1 cellular context compared by ENCODE assay signal in the genomic region with DNA sequence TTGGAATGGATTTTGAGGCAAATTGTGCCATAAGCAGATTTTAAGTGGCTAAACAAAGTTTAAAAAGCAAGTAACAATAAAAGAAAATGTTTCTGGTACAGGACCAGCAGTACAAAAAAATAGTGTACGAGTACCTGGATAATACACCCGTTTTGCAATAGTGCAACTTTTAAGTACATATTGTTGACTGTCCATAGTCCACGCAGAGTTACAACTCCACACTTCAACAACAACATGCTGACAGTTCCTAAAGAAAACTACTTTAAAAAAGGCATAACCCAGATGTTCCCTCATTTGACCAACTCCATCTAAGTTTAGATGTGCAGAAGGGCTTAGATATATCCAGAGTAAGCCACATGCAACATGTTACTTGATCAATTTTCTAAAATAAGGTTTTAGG.
A peak's percentile ranks its signal among the peaks of the same experiment; 100 is the strongest.
TF ChIP-seq lines count a peak whose summit lies in the region.

No MANE protein-coding gene starts in this region.

TF ChIP-seq in HepG2, 621 proteins besides CTCF, POLR2A, EP300 and RAD21 (continued from another document and continues in another):
- no peak for TF ChIP-seq DNMT1 (CRISPR knock-in tag; IDR thresholded peaks at IDR 0.05)
- TF ChIP-seq, protein P1, sequence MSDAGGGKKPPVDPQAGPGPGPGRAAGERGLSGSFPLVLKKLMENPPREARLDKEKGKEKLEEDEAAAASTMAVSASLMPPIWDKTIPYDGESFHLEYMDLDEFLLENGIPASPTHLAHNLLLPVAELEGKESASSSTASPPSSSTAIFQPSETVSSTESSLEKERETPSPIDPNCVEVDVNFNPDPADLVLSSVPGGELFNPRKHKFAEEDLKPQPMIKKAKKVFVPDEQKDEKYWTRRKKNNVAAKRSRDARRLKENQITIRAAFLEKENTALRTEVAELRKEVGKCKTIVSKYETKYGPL (CRISPR knock-in tag; IDR thresholded peaks at IDR 0.05): no peak
- no peak for TF ChIP-seq NFKBIZ (CRISPR knock-in tag; IDR thresholded peaks at IDR 0.05)
- no peak for TF ChIP-seq RBFOX2 (IDR thresholded peaks at IDR 0.05; ENCODE audit: low read depth, low read length)
- no peak for TF ChIP-seq RBM22 (optimal IDR thresholded peaks at IDR 0.05; ENCODE audit: low read length)
- TF ChIP-seq, protein P2, sequence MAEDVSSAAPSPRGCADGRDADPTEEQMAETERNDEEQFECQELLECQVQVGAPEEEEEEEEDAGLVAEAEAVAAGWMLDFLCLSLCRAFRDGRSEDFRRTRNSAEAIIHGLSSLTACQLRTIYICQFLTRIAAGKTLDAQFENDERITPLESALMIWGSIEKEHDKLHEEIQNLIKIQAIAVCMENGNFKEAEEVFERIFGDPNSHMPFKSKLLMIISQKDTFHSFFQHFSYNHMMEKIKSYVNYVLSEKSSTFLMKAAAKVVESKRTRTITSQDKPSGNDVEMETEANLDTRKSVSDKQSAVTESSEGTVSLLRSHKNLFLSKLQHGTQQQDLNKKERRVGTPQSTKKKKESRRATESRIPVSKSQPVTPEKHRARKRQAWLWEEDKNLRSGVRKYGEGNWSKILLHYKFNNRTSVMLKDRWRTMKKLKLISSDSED (CRISPR knock-in tag; IDR thresholded peaks at IDR 0.05): no peak
- TF ChIP-seq ZNF619 (CRISPR knock-in tag; IDR thresholded peaks at IDR 0.05): no peak
- no peak for TF ChIP-seq HNRNPL (IDR thresholded peaks at IDR 0.05; ENCODE audit: low read depth, low read length)
- no peak for TF ChIP-seq ZNF724P (CRISPR knock-in tag; IDR thresholded peaks at IDR 0.05; ENCODE audit: borderline replicate concordance)
- TF ChIP-seq, protein P3, sequence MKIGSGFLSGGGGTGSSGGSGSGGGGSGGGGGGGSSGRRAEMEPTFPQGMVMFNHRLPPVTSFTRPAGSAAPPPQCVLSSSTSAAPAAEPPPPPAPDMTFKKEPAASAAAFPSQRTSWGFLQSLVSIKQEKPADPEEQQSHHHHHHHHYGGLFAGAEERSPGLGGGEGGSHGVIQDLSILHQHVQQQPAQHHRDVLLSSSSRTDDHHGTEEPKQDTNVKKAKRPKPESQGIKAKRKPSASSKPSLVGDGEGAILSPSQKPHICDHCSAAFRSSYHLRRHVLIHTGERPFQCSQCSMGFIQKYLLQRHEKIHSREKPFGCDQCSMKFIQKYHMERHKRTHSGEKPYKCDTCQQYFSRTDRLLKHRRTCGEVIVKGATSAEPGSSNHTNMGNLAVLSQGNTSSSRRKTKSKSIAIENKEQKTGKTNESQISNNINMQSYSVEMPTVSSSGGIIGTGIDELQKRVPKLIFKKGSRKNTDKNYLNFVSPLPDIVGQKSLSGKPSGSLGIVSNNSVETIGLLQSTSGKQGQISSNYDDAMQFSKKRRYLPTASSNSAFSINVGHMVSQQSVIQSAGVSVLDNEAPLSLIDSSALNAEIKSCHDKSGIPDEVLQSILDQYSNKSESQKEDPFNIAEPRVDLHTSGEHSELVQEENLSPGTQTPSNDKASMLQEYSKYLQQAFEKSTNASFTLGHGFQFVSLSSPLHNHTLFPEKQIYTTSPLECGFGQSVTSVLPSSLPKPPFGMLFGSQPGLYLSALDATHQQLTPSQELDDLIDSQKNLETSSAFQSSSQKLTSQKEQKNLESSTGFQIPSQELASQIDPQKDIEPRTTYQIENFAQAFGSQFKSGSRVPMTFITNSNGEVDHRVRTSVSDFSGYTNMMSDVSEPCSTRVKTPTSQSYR (CRISPR knock-in tag; IDR thresholded peaks at IDR 0.05; ENCODE audit: borderline replicate concordance): no peak
- TF ChIP-seq BRCA1 (CRISPR knock-in tag; IDR thresholded peaks at IDR 0.05): no peak
- no peak for TF ChIP-seq ZFP37 (CRISPR knock-in tag; IDR thresholded peaks at IDR 0.05; ENCODE audit: borderline replicate concordance)
- no peak for TF ChIP-seq ZFAT (CRISPR knock-in tag; conservative IDR thresholded peaks at IDR 0.05)
- TF ChIP-seq, protein P4, sequence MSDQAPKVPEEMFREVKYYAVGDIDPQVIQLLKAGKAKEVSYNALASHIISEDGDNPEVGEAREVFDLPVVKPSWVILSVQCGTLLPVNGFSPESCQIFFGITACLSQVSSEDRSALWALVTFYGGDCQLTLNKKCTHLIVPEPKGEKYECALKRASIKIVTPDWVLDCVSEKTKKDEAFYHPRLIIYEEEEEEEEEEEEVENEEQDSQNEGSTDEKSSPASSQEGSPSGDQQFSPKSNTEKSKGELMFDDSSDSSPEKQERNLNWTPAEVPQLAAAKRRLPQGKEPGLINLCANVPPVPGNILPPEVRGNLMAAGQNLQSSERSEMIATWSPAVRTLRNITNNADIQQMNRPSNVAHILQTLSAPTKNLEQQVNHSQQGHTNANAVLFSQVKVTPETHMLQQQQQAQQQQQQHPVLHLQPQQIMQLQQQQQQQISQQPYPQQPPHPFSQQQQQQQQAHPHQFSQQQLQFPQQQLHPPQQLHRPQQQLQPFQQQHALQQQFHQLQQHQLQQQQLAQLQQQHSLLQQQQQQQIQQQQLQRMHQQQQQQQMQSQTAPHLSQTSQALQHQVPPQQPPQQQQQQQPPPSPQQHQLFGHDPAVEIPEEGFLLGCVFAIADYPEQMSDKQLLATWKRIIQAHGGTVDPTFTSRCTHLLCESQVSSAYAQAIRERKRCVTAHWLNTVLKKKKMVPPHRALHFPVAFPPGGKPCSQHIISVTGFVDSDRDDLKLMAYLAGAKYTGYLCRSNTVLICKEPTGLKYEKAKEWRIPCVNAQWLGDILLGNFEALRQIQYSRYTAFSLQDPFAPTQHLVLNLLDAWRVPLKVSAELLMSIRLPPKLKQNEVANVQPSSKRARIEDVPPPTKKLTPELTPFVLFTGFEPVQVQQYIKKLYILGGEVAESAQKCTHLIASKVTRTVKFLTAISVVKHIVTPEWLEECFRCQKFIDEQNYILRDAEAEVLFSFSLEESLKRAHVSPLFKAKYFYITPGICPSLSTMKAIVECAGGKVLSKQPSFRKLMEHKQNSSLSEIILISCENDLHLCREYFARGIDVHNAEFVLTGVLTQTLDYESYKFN (CRISPR knock-in tag; conservative IDR thresholded peaks at IDR 0.05): peak; percentile 89
- TF ChIP-seq ARNT (IDR thresholded peaks at IDR 0.05): no peak
- TF ChIP-seq ZNF282 (IDR thresholded peaks at IDR 0.05; ENCODE audit: partially characterized antibody): no peak
- TF ChIP-seq KDM4B (CRISPR knock-in tag; IDR thresholded peaks at IDR 0.05): no peak
- TF ChIP-seq, protein P5, sequence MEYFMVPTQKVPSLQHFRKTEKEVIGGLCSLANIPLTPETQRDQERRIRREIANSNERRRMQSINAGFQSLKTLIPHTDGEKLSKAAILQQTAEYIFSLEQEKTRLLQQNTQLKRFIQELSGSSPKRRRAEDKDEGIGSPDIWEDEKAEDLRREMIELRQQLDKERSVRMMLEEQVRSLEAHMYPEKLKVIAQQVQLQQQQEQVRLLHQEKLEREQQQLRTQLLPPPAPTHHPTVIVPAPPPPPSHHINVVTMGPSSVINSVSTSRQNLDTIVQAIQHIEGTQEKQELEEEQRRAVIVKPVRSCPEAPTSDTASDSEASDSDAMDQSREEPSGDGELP (IDR thresholded peaks at IDR 0.05; ENCODE audit: borderline replicate concordance, low read depth): no peak
- TF ChIP-seq NFE2 (CRISPR knock-in tag; IDR thresholded peaks at IDR 0.05): no peak
- no peak for TF ChIP-seq SIN3B (IDR thresholded peaks at IDR 0.05; ENCODE audit: low read length)
- TF ChIP-seq ZNF207 (IDR thresholded peaks at IDR 0.05; ENCODE audit: borderline replicate concordance): no peak
- 0 out of 2 replicates have a peak, but pooled peaks have one; percentile 45 for TF ChIP-seq RCOR2 (CRISPR knock-in tag; IDR thresholded peaks at IDR 0.05)
- TF ChIP-seq BRD4 (CRISPR knock-in tag; IDR thresholded peaks at IDR 0.05): no peak
- TF ChIP-seq HOXA5 (CRISPR knock-in tag; IDR thresholded peaks at IDR 0.05): no peak
- no peak for TF ChIP-seq HMG20B (CRISPR knock-in tag; conservative IDR thresholded peaks at IDR 0.05)
- no peak for TF ChIP-seq ZNF790 (CRISPR knock-in tag; IDR thresholded peaks at IDR 0.05; ENCODE audit: borderline replicate concordance)
- TF ChIP-seq ZNF234 (CRISPR knock-in tag; conservative IDR thresholded peaks at IDR 0.05): no peak
- TF ChIP-seq PHF5A (CRISPR knock-in tag; IDR thresholded peaks at IDR 0.05; ENCODE audit: low read depth, unreplicated experiment): peak; percentile 39
- peak; percentile 41; the same call in 1 of the 2 replicates for TF ChIP-seq ELF3 (CRISPR knock-in tag; IDR thresholded peaks at IDR 0.05)
- TF ChIP-seq, protein P6, sequence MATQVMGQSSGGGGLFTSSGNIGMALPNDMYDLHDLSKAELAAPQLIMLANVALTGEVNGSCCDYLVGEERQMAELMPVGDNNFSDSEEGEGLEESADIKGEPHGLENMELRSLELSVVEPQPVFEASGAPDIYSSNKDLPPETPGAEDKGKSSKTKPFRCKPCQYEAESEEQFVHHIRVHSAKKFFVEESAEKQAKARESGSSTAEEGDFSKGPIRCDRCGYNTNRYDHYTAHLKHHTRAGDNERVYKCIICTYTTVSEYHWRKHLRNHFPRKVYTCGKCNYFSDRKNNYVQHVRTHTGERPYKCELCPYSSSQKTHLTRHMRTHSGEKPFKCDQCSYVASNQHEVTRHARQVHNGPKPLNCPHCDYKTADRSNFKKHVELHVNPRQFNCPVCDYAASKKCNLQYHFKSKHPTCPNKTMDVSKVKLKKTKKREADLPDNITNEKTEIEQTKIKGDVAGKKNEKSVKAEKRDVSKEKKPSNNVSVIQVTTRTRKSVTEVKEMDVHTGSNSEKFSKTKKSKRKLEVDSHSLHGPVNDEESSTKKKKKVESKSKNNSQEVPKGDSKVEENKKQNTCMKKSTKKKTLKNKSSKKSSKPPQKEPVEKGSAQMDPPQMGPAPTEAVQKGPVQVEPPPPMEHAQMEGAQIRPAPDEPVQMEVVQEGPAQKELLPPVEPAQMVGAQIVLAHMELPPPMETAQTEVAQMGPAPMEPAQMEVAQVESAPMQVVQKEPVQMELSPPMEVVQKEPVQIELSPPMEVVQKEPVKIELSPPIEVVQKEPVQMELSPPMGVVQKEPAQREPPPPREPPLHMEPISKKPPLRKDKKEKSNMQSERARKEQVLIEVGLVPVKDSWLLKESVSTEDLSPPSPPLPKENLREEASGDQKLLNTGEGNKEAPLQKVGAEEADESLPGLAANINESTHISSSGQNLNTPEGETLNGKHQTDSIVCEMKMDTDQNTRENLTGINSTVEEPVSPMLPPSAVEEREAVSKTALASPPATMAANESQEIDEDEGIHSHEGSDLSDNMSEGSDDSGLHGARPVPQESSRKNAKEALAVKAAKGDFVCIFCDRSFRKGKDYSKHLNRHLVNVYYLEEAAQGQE (IDR thresholded peaks at IDR 0.05; ENCODE audit: borderline replicate concordance in 1 of 2, low read depth in 1 of 2, low read length in 2 of 2): no peak
- TF ChIP-seq, protein P7, sequence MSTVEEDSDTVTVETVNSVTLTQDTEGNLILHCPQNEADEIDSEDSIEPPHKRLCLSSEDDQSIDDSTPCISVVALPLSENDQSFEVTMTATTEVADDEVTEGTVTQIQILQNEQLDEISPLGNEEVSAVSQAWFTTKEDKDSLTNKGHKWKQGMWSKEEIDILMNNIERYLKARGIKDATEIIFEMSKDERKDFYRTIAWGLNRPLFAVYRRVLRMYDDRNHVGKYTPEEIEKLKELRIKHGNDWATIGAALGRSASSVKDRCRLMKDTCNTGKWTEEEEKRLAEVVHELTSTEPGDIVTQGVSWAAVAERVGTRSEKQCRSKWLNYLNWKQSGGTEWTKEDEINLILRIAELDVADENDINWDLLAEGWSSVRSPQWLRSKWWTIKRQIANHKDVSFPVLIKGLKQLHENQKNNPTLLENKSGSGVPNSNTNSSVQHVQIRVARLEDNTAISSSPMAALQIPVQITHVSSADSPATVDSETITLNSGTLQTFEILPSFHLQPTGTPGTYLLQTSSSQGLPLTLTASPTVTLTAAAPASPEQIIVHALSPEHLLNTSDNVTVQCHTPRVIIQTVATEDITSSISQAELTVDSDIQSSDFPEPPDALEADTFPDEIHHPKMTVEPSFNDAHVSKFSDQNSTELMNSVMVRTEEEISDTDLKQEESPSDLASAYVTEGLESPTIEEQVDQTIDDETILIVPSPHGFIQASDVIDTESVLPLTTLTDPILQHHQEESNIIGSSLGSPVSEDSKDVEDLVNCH (CRISPR knock-in tag; IDR thresholded peaks at IDR 0.05): no peak
- TF ChIP-seq EED (CRISPR knock-in tag; IDR thresholded peaks at IDR 0.05): no peak
- TF ChIP-seq, protein P8, sequence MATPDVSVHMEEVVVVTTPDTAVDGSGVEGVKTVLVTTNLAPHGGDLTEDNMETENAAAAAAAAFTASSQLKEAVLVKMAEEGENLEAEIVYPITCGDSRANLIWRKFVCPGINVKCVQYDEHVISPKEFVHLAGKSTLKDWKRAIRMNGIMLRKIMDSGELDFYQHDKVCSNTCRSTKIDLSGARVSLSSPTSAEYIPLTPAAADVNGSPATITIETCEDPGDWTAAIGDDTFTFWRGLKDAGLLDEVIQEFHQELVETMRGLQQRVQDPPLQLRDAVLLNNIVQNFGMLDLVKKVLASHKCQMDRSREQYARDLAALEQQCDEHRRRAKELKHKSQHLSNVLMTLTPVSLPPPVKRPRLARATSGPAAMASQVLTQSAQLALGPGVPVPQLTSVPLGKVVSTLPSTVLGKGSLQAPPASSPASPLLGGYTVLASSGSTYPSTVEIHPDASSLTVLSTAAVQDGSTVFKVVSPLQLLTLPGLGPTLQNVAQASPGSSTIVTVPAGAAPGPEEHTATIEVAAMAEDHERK (CRISPR knock-in tag; IDR thresholded peaks at IDR 0.05; ENCODE audit: low read depth): no peak
- TF ChIP-seq, protein P9, sequence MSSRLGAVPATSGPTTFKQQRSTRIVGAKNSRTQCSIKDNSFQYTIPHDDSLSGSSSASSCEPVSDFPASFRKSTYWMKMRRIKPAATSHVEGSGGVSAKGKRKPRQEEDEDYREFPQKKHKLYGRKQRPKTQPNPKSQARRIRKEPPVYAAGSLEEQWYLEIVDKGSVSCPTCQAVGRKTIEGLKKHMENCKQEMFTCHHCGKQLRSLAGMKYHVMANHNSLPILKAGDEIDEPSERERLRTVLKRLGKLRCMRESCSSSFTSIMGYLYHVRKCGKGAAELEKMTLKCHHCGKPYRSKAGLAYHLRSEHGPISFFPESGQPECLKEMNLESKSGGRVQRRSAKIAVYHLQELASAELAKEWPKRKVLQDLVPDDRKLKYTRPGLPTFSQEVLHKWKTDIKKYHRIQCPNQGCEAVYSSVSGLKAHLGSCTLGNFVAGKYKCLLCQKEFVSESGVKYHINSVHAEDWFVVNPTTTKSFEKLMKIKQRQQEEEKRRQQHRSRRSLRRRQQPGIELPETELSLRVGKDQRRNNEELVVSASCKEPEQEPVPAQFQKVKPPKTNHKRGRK (CRISPR knock-in tag; IDR thresholded peaks at IDR 0.05): no peak
- TF ChIP-seq ZNF44 (CRISPR knock-in tag; IDR thresholded peaks at IDR 0.05): no peak
- TF ChIP-seq CCAR2 (optimal IDR thresholded peaks at IDR 0.05; ENCODE audit: low read depth, low read length): no peak
- no peak for TF ChIP-seq HES4 (CRISPR knock-in tag; IDR thresholded peaks at IDR 0.05; ENCODE audit: borderline replicate concordance)
- TF ChIP-seq HCFC1 (IDR thresholded peaks at IDR 0.05; ENCODE audit: low read depth, low read length): no peak
- no peak for TF ChIP-seq TCF12 (IDR thresholded peaks at IDR 0.05)
- no peak for TF ChIP-seq TCF12 (CRISPR knock-in tag; IDR thresholded peaks at IDR 0.05)
- no peak for TF ChIP-seq POLR2AphosphoS2 (IDR thresholded peaks at IDR 0.05; ENCODE audit: low read depth, low read length)
- TF ChIP-seq ZNF326 (CRISPR knock-in tag; IDR thresholded peaks at IDR 0.05; ENCODE audit: borderline replicate concordance): no peak
- TF ChIP-seq, protein P10, sequence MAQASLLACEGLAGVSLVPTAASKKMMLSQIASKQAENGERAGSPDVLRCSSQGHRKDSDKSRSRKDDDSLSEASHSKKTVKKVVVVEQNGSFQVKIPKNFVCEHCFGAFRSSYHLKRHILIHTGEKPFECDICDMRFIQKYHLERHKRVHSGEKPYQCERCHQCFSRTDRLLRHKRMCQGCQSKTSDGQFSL (CRISPR knock-in tag; IDR thresholded peaks at IDR 0.05): no peak
- no peak for TF ChIP-seq SPEN (CRISPR knock-in tag; IDR thresholded peaks at IDR 0.05; ENCODE audit: low read depth)
- peak in 1 of 2 experiments; percentile 62; a peak in 1 of 4 replicates for TF ChIP-seq KLF16 (CRISPR knock-in tag; IDR thresholded peaks at IDR 0.05)
- TF ChIP-seq SAFB2 (CRISPR knock-in tag; IDR thresholded peaks at IDR 0.05; ENCODE audit: borderline replicate concordance, low read depth): no peak
- no peak for TF ChIP-seq ZNF556 (CRISPR knock-in tag; IDR thresholded peaks at IDR 0.05; ENCODE audit: borderline replicate concordance)
